Comparison of ENCODE assay signal across 1 cellular context in genomic region chr19:58350871-58351557, GRCh38.
TF ChIP-seq lines count a peak whose summit lies in the region.

No MANE protein-coding gene starts in this region.

TF ChIP-seq in K562, 482 proteins besides CTCF, POLR2A, EP300 and RAD21:
- TF ChIP-seq POLR2G (IDR thresholded peaks at IDR 0.05; ENCODE audit: low read depth, low read length) (peak; percentile 12; the same call in 1 of the 2 replicates), XRCC3 (IDR thresholded peaks at IDR 0.05) (no peak), TFAM (CRISPR knock-in tag; conservative IDR thresholded peaks at IDR 0.05) (no peak), RBFOX2 (IDR thresholded peaks at IDR 0.05; ENCODE audit: low read depth, low read length) (peak; percentile 5; the same call in 1 of the 2 replicates)
